Comparison of ENCODE assay signal across 19 cellular contexts in the genomic region with DNA sequence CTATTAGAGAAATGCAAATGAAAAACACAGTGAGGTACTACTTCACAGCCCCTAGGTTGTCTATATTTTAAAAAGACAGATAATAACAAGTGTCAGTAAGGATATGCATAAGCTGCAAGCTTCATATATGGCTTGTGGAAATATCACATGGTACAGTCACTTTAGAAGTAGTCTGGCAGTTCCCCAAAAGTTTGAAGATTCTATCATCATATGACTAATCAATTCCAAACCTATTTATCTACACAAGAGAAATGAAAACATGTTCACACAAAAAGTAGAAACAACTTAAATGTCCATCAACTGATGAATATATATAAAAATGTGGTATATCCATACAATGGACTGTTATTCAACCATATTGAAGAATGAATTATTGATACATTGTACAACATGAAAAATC.
"Had no signal": no experiment of that assay in that cellular context is flagged by ENCODE, and none has a peak within 500 bp of the region (broad histone marks: within the 10 kb centered on the region; RNA-seq: fewer than 3 reads in every experiment).

No MANE protein-coding gene starts in this region.

- H3K4me1 Mint-ChIP-seq: stimulated activated memory B cell treated with anti-CD40 and anti-IgM and Interleukin-4, amounts not matched to agents 10 μg/mL and 1 μg/mL and 100 μg/mL, for 72 hours had no signal

- DNase-seq: activated B cell treated with CpG ODN at 0.5 μM for 24 hours; activated CD4-positive, alpha-beta T cell treated with anti-CD3 and anti-CD28 coated beads for 48 hours; activated CD8-positive, alpha-beta T cell treated with anti-CD3 and anti-CD28 coated beads, Interleukin-2, amount 10 ng/mL, durations not matched to agents 7 days and 5 days; activated effector memory CD4-positive, alpha-beta T cell treated with anti-CD3 and anti-CD28 coated beads, Interleukin-2, amount 50 U/mL, for 16 hours; activated naive CD4-positive, alpha-beta T cell treated with anti-CD3 and anti-CD28 coated beads, Interleukin-2, amount 50 U/mL, for 16 hours; activated T-cell treated with anti-CD3 and anti-CD28 coated beads, Interleukin-2, amount 50 U/mL, for 4 hours; adrenal gland; dorsolateral prefrontal cortex; head of caudate nucleus; kidney; stimulated activated CD4-positive, alpha-beta T cell treated with anti-CD3 and anti-CD28 coated beads, Interleukin-4, amount 100 ng/mL, for 24 hours; SW 1271; T-helper 2 cell; upper lobe of right lung had no signal

- H3K4me3 Mint-ChIP-seq: activated B cell treated with CpG ODN at 0.5 μM for 24 hours; activated CD8-positive, alpha-beta T cell treated with anti-CD3 and anti-CD28 coated beads, Interleukin-2, amount 10 ng/mL, durations not matched to agents 7 days and 5 days; activated T-cell treated with anti-CD3 and anti-CD28 coated beads, Interleukin-2, amount 50 U/mL, for 4 hours; mesothelial cell of epicardium; nephron; stimulated activated memory B cell treated with anti-CD40 and anti-IgM and Interleukin-4, amounts not matched to agents 10 μg/mL and 1 μg/mL and 100 μg/mL, for 72 hours had no signal

- H3K9me3 Mint-ChIP-seq: activated B cell treated with CpG ODN at 0.5 μM for 24 hours; activated T-cell treated with anti-CD3 and anti-CD28 coated beads, Interleukin-2, amount 50 U/mL, for 4 hours; mesothelial cell of epicardium; nephron; stimulated activated memory B cell treated with anti-CD40 and anti-IgM and Interleukin-4, amounts not matched to agents 10 μg/mL and 1 μg/mL and 100 μg/mL, for 72 hours had no signal

- H3K27ac Mint-ChIP-seq: activated B cell treated with CpG ODN at 0.5 μM for 24 hours; activated CD8-positive, alpha-beta T cell treated with anti-CD3 and anti-CD28 coated beads, Interleukin-2, amount 10 ng/mL, durations not matched to agents 7 days and 5 days; mesothelial cell of epicardium; nephron; stimulated activated memory B cell treated with anti-CD40 and anti-IgM and Interleukin-4, amounts not matched to agents 10 μg/mL and 1 μg/mL and 100 μg/mL, for 72 hours had no signal

- ATAC-seq: activated CD8-positive, alpha-beta T cell treated with anti-CD3 and anti-CD28 coated beads, Interleukin-2, amount 10 ng/mL, durations not matched to agents 7 days and 5 days; activated T-cell treated with anti-CD3 and anti-CD28 coated beads, Interleukin-2, amount 50 U/mL, for 4 hours; left lobe of liver; sciatic nerve; stimulated activated memory B cell treated with anti-CD40 and anti-IgM and Interleukin-4, amounts not matched to agents 10 μg/mL and 1 μg/mL and 100 μg/mL, for 72 hours; upper lobe of right lung had no signal

- H3K27me3 Mint-ChIP-seq: activated B cell treated with CpG ODN at 0.5 μM for 24 hours; stimulated activated memory B cell treated with anti-CD40 and anti-IgM and Interleukin-4, amounts not matched to agents 10 μg/mL and 1 μg/mL and 100 μg/mL, for 72 hours had no signal
